Comparison of ENCODE assay signal across 8 cellular contexts in genomic region chr3:181176610-181177009, GRCh38.
DNase-seq lines count a peak whose midpoint lies in the region; ATAC-seq and TF ChIP-seq lines count a peak whose summit lies in the region.

No MANE protein-coding gene starts in this region.

- TF ChIP-seq CTCF in MM.1S (IDR thresholded peaks at IDR 0.05; ENCODE audit: low read length), result peak; percentile 68
- peak; percentile 31 for TF ChIP-seq CTCF in coronary artery (IDR thresholded peaks at IDR 0.05)
- peak; percentile 24 to 50 for TF ChIP-seq CTCF in suprapubic skin (IDR thresholded peaks at IDR 0.05)

- peak; percentile 56 for DNase-seq in ACHN
- peak; percentile 58 for DNase-seq in MM.1S
- DNase-seq in SJCRH30, result peak; percentile 39 to 73
- DNase-seq in coronary artery (ENCODE audit: low spot score), result no peak
- DNase-seq in medulla oblongata (ENCODE audit: extremely low spot score), result peak; percentile 90
- peak in 1 of 2 donors; percentile 79 for DNase-seq in suprapubic skin (ENCODE audit: low spot score in 2 of 2)

- no peaks in the 10 kb centered on the region for H3F3A ChIP-seq in MM.1S (ENCODE audit: insufficient read depth, low read length)

- H3K27me3 ChIP-seq in MM.1S (replicated peaks; ENCODE audit: insufficient read depth, low read length) (no peaks in the 10 kb centered on the region), SJCRH30 (no peaks in the 10 kb centered on the region), suprapubic skin (no peaks in the 10 kb centered on the region)

- H3K9ac ChIP-seq in MM.1S (ENCODE audit: low read length), result no peak overlapping the region

- H3K27ac ChIP-seq in MM.1S (ENCODE audit: low read length), result no peak overlapping the region
- H3K27ac ChIP-seq in SJCRH30, result no peak overlapping the region
- no peak overlapping the region for H3K27ac ChIP-seq in coronary artery
- H3K27ac ChIP-seq in suprapubic skin, result no peak overlapping the region

- in situ Hi-C loops in ACHN (cut with HindIII; ENCODE audit: low pct_ligation_motif_present, low pct_unique_long_range_greater_than_20kb, low sequenced_read_pairs), result no loop called here

- H3K36me3 ChIP-seq in MM.1S (replicated peaks; ENCODE audit: insufficient read depth, low read length) (no peaks in the 10 kb centered on the region), SJCRH30 (no peaks in the 10 kb centered on the region), suprapubic skin (no peaks in the 10 kb centered on the region)

- TF ChIP-seq EP300 in suprapubic skin (IDR thresholded peaks at IDR 0.05), result no peak

- H3K4me3 ChIP-seq in MM.1S (ENCODE audit: low read length) (no peak overlapping the region), SJCRH30 (no peak overlapping the region), coronary artery (no peak overlapping the region), suprapubic skin (no peak overlapping the region)

- no peak overlapping the region for H3K4me2 ChIP-seq in MM.1S (ENCODE audit: low read depth, low read length)

- H3K79me2 ChIP-seq in MM.1S (ENCODE audit: low read length), result no peaks in the 10 kb centered on the region

- no peak overlapping the region for H2AFZ ChIP-seq in MM.1S (ENCODE audit: low read length)

- no peaks in the 10 kb centered on the region for H4K20me1 ChIP-seq in MM.1S (ENCODE audit: insufficient read depth, low read length)

- 16% methylated on average over 6 of the region's 6 CpGs for WGBS in suprapubic skin

- H3K9me3 ChIP-seq in MM.1S (replicated peaks; ENCODE audit: insufficient read depth, low read length), result no peaks in the 10 kb centered on the region
- H3K9me3 ChIP-seq in SJCRH30 (replicated peaks), result no peaks in the 10 kb centered on the region
- no peaks in the 10 kb centered on the region for H3K9me3 ChIP-seq in suprapubic skin

- ATAC-seq in GM18858 (IDR thresholded peaks at IDR 0.05; ENCODE audit: unreplicated experiment) (peak; percentile 66), HG03571 (IDR thresholded peaks at IDR 0.05; ENCODE audit: unreplicated experiment) (no peak)

- H3K4me1 ChIP-seq in MM.1S (ENCODE audit: low read length), result no peaks in the 10 kb centered on the region
- H3K4me1 ChIP-seq in SJCRH30, result no peaks in the 10 kb centered on the region
- H3K4me1 ChIP-seq in suprapubic skin, result no peaks in the 10 kb centered on the region

- H3K9me2 ChIP-seq in MM.1S (replicated peaks; ENCODE audit: insufficient read depth, low read length), result no peaks in the 10 kb centered on the region

- no peak for TF ChIP-seq POLR2A in suprapubic skin (IDR thresholded peaks at IDR 0.05)
